In genomic region chr21:42721341-42721824, GRCh38 we compare ENCODE assay signal across 17 cellular contexts.
DNase-seq lines count a peak whose midpoint lies in the region; ATAC-seq and TF ChIP-seq lines count a peak whose summit lies in the region.
"Had no signal": no experiment of that assay in that cellular context is flagged by ENCODE, and none has a peak within 500 bp of the region (broad histone marks: within the 10 kb centered on the region; RNA-seq: fewer than 3 reads in every experiment).

No MANE protein-coding gene starts in this region.

- H3K4me3 ChIP-seq in MG63 (no peak overlapping the region), right lobe of liver (no peak overlapping the region), stomach smooth muscle (ENCODE audit: low read length in 2 of 2) (peak overlapping the region in 1 of 2 donors; percentile 40), mesendoderm (ENCODE audit: low read length) (no peak overlapping the region)
- no peak overlapping the region for H3K4me3 ChIP-seq in CD8-positive, alpha-beta memory T cell (ENCODE audit: low read length)
- H3K4me3 ChIP-seq: BLaER1 treated with 17β-estradiol and CSF1 and Interleukin-3, amounts not matched to agents 10 nM and 100 nM; dorsolateral prefrontal cortex had no signal

- H2BK120ac ChIP-seq in mesendoderm (ENCODE audit: low read depth, low read length), result no peak overlapping the region

- H3K36me3 ChIP-seq in MG63, result no peaks in the 10 kb centered on the region
- no peaks in the 10 kb centered on the region for H3K36me3 ChIP-seq in right lobe of liver
- H3K36me3 ChIP-seq in stomach smooth muscle (ENCODE audit: control insufficient read depth in 2 of 2, insufficient read depth in 2 of 2, low read length in 2 of 2), result peaks cover 3 to 4% of the 10 kb centered on the region in 2 donors
- no peaks in the 10 kb centered on the region for H3K36me3 ChIP-seq in CD8-positive, alpha-beta memory T cell (ENCODE audit: insufficient read depth, low read length)
- no peaks in the 10 kb centered on the region for H3K36me3 ChIP-seq in mesendoderm (ENCODE audit: control insufficient read depth, insufficient read depth, low read length)
- H3K36me3 ChIP-seq: BLaER1 treated with 17β-estradiol and CSF1 and Interleukin-3, amounts not matched to agents 10 nM and 100 nM had no signal

- H3K4me2 ChIP-seq in mesendoderm (ENCODE audit: low read length), result no peak overlapping the region
- H3K4me2 ChIP-seq: BLaER1 treated with 17β-estradiol and CSF1 and Interleukin-3, amounts not matched to agents 10 nM and 100 nM had no signal

- H3K56ac ChIP-seq in mesendoderm (ENCODE audit: low read length), result no peak overlapping the region

- H3K9me3 Mint-ChIP-seq in CD8-positive, alpha-beta memory T cell, result no peaks in the 10 kb centered on the region

- 4% methylated on average over 6 of the region's 6 CpGs for WGBS in right lobe of liver (ENCODE audit: insufficient coverage, low coverage, low lambda C conversion rate, missing lambda C conversion rate)
- no CpG with 5 or more reads among the region's 6 CpGs for WGBS in mesendoderm (ENCODE audit: extremely low coverage, insufficient coverage, low lambda C conversion rate)

- no peak overlapping the region for H4K8ac ChIP-seq in mesendoderm (ENCODE audit: low read depth, low read length)

- H3K4me3 Mint-ChIP-seq in CD8-positive, alpha-beta memory T cell, result no peak overlapping the region

- no peaks in the 10 kb centered on the region for H3K79me2 ChIP-seq in mesendoderm (ENCODE audit: control insufficient read depth, insufficient read depth, low read length)

- peaks cover 11 to 22% of the 10 kb centered on the region in 2 donors for H3K27me3 Mint-ChIP-seq in CD8-positive, alpha-beta memory T cell

- no peak overlapping the region for H4K5ac ChIP-seq in mesendoderm (ENCODE audit: low read length)

- no peaks in the 10 kb centered on the region for H3K79me1 ChIP-seq in mesendoderm (ENCODE audit: low read length)

- no peak overlapping the region for H3K27ac Mint-ChIP-seq in CD8-positive, alpha-beta memory T cell

- no peak overlapping the region for H3K18ac ChIP-seq in mesendoderm (ENCODE audit: low read length)

- DNase-seq in MG63, result peak; percentile 17
- DNase-seq in fibroblast of gingiva (ENCODE audit: low read depth), result peak; percentile 24
- DNase-seq in right lobe of liver, result peak in 1 of 3 donors; percentile 74
- DNase-seq in CD8-positive, alpha-beta memory T cell, result no peak
- DNase-seq in RKO (ENCODE audit: low spot score), result no peak
- no peak for DNase-seq in mesendoderm
- DNase-seq: activated CD4-positive, CD25-positive, alpha-beta regulatory T cell; activated T-cell treated with anti-CD3 and anti-CD28 coated beads, Interleukin-2, amount 50 U/mL, for 1 hour; amniotic stem cell; dorsolateral prefrontal cortex; kidney glomerular epithelial cell; NCI-H446; stimulated activated CD4-positive, alpha-beta T cell treated with anti-CD3 and anti-CD28 coated beads, Interleukin-15, amount 100 ng/mL, for 24 hours; stimulated activated CD8-positive, alpha-beta memory T cell treated with anti-CD3 and anti-CD28 coated beads, Interleukin-4, amount 100 ng/mL, for 48 hours had no signal

- POLR2A ChIA-PET in CD8-positive, alpha-beta memory T cell (lab: Charles Lee), result no interaction called here

- H3K27ac ChIP-seq in right lobe of liver (peak overlapping the region in 1 of 3 donors; percentile 41), stomach smooth muscle (ENCODE audit: low read length) (peak overlapping the region; percentile 24), mesendoderm (ENCODE audit: low read depth, low read length) (no peak overlapping the region)
- H3K27ac ChIP-seq in CD8-positive, alpha-beta memory T cell (ENCODE audit: low read depth, low read length), result no peak overlapping the region
- H3K27ac ChIP-seq: BLaER1 treated with 17β-estradiol and CSF1 and Interleukin-3, amounts not matched to agents 10 nM and 100 nM; dorsolateral prefrontal cortex had no signal

- intact Hi-C loops in right lobe of liver (cut with DNase I), result no loop called here

- H3K23ac ChIP-seq in mesendoderm (ENCODE audit: low read length), result no peak overlapping the region

- TF ChIP-seq POLR2A in right lobe of liver (IDR thresholded peaks at IDR 0.05), result no peak

- ATAC-seq in right lobe of liver (peak; percentile 75 to 86 (median 80)), HG02884 (IDR thresholded peaks at IDR 0.05; ENCODE audit: unreplicated experiment) (no peak)

- H3K9me3 ChIP-seq in MG63, result no peaks in the 10 kb centered on the region
- H3K9me3 ChIP-seq in right lobe of liver, result no peaks in the 10 kb centered on the region
- no peaks in the 10 kb centered on the region for H3K9me3 ChIP-seq in stomach smooth muscle (ENCODE audit: control insufficient read depth in 2 of 2, low read length in 2 of 2)
- no peaks in the 10 kb centered on the region for H3K9me3 ChIP-seq in CD8-positive, alpha-beta memory T cell (ENCODE audit: low read length)
- H3K9me3 ChIP-seq: BLaER1 treated with 17β-estradiol and CSF1 and Interleukin-3, amounts not matched to agents 10 nM and 100 nM had no signal

- H2BK5ac ChIP-seq in mesendoderm (ENCODE audit: low read length), result no peak overlapping the region

- no peak for TF ChIP-seq CTCF in right lobe of liver (IDR thresholded peaks at IDR 0.05)

- peaks cover 3 to 14% (median 4%) of the 10 kb centered on the region in 3 donors for H3K4me1 Mint-ChIP-seq in CD8-positive, alpha-beta memory T cell

- no peaks in the 10 kb centered on the region for H3K27me3 ChIP-seq in MG63
- no peaks in the 10 kb centered on the region for H3K27me3 ChIP-seq in right lobe of liver
- no peaks in the 10 kb centered on the region for H3K27me3 ChIP-seq in stomach smooth muscle (ENCODE audit: control insufficient read depth in 1 of 2, insufficient read depth in 2 of 2, low read length in 2 of 2)
- H3K27me3 ChIP-seq in CD8-positive, alpha-beta memory T cell (ENCODE audit: insufficient read depth, low read length, poor library complexity, severe bottlenecking), result no peaks in the 10 kb centered on the region
- H3K27me3 ChIP-seq in mesendoderm (ENCODE audit: insufficient read depth, low read length, poor library complexity), result no peaks in the 10 kb centered on the region
- H3K27me3 ChIP-seq: dorsolateral prefrontal cortex had no signal

- H2BK15ac ChIP-seq in mesendoderm (replicated peaks; ENCODE audit: low read depth), result no peak overlapping the region

- no peak overlapping the region for H2AK5ac ChIP-seq in mesendoderm (ENCODE audit: low read length)

- CTCF ChIA-PET in CD8-positive, alpha-beta memory T cell (lab: Charles Lee), result no interaction called here

- H3K4ac ChIP-seq in mesendoderm (ENCODE audit: low read depth, low read length), result no peak overlapping the region

- no peak overlapping the region for H3K9ac ChIP-seq in stomach smooth muscle (ENCODE audit: low read length in 2 of 2)
- no peak overlapping the region for H3K9ac ChIP-seq in mesendoderm (ENCODE audit: low read length)
- H3K9ac ChIP-seq: BLaER1 treated with 17β-estradiol and CSF1 and Interleukin-3, amounts not matched to agents 10 nM and 100 nM had no signal

- H3K4me1 ChIP-seq in right lobe of liver (peaks cover 0 to 25% (median 9%) of the 10 kb centered on the region in 4 donors), stomach smooth muscle (ENCODE audit: control insufficient read depth, insufficient read depth, low read length) (peaks cover 9% of the 10 kb centered on the region), mesendoderm (ENCODE audit: control insufficient read depth, low read depth, low read length) (no peaks in the 10 kb centered on the region)
- H3K4me1 ChIP-seq in CD8-positive, alpha-beta memory T cell (ENCODE audit: insufficient read depth, low read length), result no peaks in the 10 kb centered on the region

- no peaks in the 10 kb centered on the region for H3K36me3 Mint-ChIP-seq in CD8-positive, alpha-beta memory T cell

Comparison
In these comparisons a context has a peak if more than half of its experiments do, and no peak if none do; other contexts are left out.
1. DNase-seq: peak in MG63 (single experiment) and fibroblast of gingiva (single experiment); none in CD8-positive, alpha-beta memory T cell (0 of 5), RKO (single experiment) and mesendoderm (single experiment).